2 cellular contexts compared by ENCODE assay signal in genomic region chr5:160370713-160371034, GRCh38.
TF ChIP-seq lines count a peak whose summit lies in the region.

No MANE protein-coding gene starts in this region.

TF ChIP-seq in IMR-90, 13 proteins besides CTCF, POLR2A, EP300 and RAD21:
- no peak for TF ChIP-seq RFX5 (IDR thresholded peaks at IDR 0.05; ENCODE audit: low read depth, low read length)
- no peak for TF ChIP-seq FOS (IDR thresholded peaks at IDR 0.05; ENCODE audit: low read depth, low read length)
- TF ChIP-seq RCOR1 (IDR thresholded peaks at IDR 0.05; ENCODE audit: insufficient replicate concordance, low read length) = no peak

TF ChIP-seq in neural cell, 6 proteins besides CTCF, POLR2A, EP300 and RAD21:
- TF ChIP-seq TAF1 (IDR thresholded peaks at IDR 0.05; ENCODE audit: low read depth) (no peak), EZH2 (IDR thresholded peaks at IDR 0.05; ENCODE audit: borderline replicate concordance, insufficient read depth, low read length, poor library complexity, severe bottlenecking) (no peak), REST (IDR thresholded peaks at IDR 0.05; ENCODE audit: borderline replicate concordance) (no peak), MXI1 (conservative IDR thresholded peaks at IDR 0.05; ENCODE audit: poor library complexity, severe bottlenecking) (no peak), POLR2AphosphoS5 (IDR thresholded peaks at IDR 0.05) (no peak), SMC3 (conservative IDR thresholded peaks at IDR 0.05; ENCODE audit: poor library complexity) (no peak)
